Comparison of ENCODE assay signal across 9 cellular contexts in genomic region chr10:132446661-132447445, GRCh38. TPM values are rescaled to one million over a fixed set of nuclear protein-coding genes. Genes with fewer than 3 reads are reported as not detected.
DNase-seq lines count a peak whose midpoint lies in the region; ATAC-seq and TF ChIP-seq lines count a peak whose summit lies in the region.
"Had no signal": no experiment of that assay in that cellular context is flagged by ENCODE, and none has a peak within 500 bp of the region (broad histone marks: within the 10 kb centered on the region; RNA-seq: fewer than 3 reads in every experiment).

No MANE protein-coding gene starts in this region.

- whole genome bisulfite sequencing in transverse colon (ENCODE audit: low coverage in 1 of 2), 2 donors, result 29 to 40% methylated on average over 1 to 17 of the region's 17 CpGs

- in situ Hi-C loops in transverse colon (cut with MboI; ENCODE audit: low pct_ligation_motif_present in 1 of 4, low pct_unique_long_range_greater_than_20kb in 1 of 4, low sequenced_read_pairs in 3 of 4), result no loop called here

- no peaks in the 10 kb centered on the region for H3K36me3 ChIP-seq in duodenal mucosa (ENCODE audit: control insufficient read depth in 1 of 2, insufficient read depth in 2 of 2, low read length in 2 of 2)
- no peaks in the 10 kb centered on the region for H3K36me3 ChIP-seq in transverse colon
- H3K36me3 ChIP-seq: SJSA1 had no signal

- H3K27me3 ChIP-seq in duodenal mucosa (ENCODE audit: control insufficient read depth in 1 of 2, insufficient read depth in 2 of 2, low read length in 2 of 2), result no peaks in the 10 kb centered on the region
- no peaks in the 10 kb centered on the region for H3K27me3 ChIP-seq in transverse colon
- H3K27me3 ChIP-seq: SJSA1 had no signal

- H3K9me3 ChIP-seq in duodenal mucosa (ENCODE audit: control insufficient read depth in 1 of 2, low read length in 2 of 2), result no peaks in the 10 kb centered on the region
- H3K9me3 ChIP-seq in transverse colon, result no peaks in the 10 kb centered on the region
- H3K9me3 ChIP-seq: SJSA1 had no signal

- H3K9me3 Mint-ChIP-seq in nephron, result no peaks in the 10 kb centered on the region

- no peak overlapping the region for H3K4me3 Mint-ChIP-seq in nephron

- H3K4me3 ChIP-seq in duodenal mucosa (ENCODE audit: low read depth in 1 of 2, low read length in 2 of 2), result peak overlapping the region in 1 of 2 donors; percentile 32
- H3K4me3 ChIP-seq in transverse colon, result peak overlapping the region in 2 of 4 donors; percentile 15 to 21
- H3K4me3 ChIP-seq: SJSA1 had no signal

- no peaks in the 10 kb centered on the region for H3K36me3 Mint-ChIP-seq in nephron (ENCODE audit: low read depth)

- no peaks in the 10 kb centered on the region for H3K27me3 Mint-ChIP-seq in nephron (ENCODE audit: low read depth)

- peak overlapping the region; percentile 81 to 94 (median 87) for H3K27ac Mint-ChIP-seq in nephron

- peak overlapping the region; percentile 81 for H3K27ac ChIP-seq in duodenal mucosa (ENCODE audit: low read depth, low read length)
- peak overlapping the region; percentile 89 to 97 (median 94) for H3K27ac ChIP-seq in transverse colon

- TF ChIP-seq POLR2A in transverse colon (IDR thresholded peaks at IDR 0.05), result peak; percentile 77

- TF ChIP-seq CTCF in nephron (IDR thresholded peaks at IDR 0.05; ENCODE audit: unreplicated experiment in 3 of 3) (peak; percentile 33 to 56 (median 38)), transverse colon (IDR thresholded peaks at IDR 0.05) (peak; percentile 52 to 96 (median 69))

- H3K4me1 ChIP-seq in duodenal mucosa (ENCODE audit: control insufficient read depth in 1 of 2, insufficient read depth in 2 of 2, low read length in 2 of 2) (peaks cover 32 to 33% of the 10 kb centered on the region in 2 donors), transverse colon (peaks cover 29 to 37% (median 35%) of the 10 kb centered on the region in 4 donors)

- H3K9ac ChIP-seq in duodenal mucosa (ENCODE audit: low read depth in 1 of 2, low read length in 2 of 2), result peak overlapping the region; percentile 59 to 75

- peak; percentile 67 for ATAC-seq in GM21723 (IDR thresholded peaks at IDR 0.05; ENCODE audit: unreplicated experiment)

- intact Hi-C loops in transverse colon (cut with DNase I; ENCODE audit: low total_unique reads), result no loop called here

- peaks cover 28% of the 10 kb centered on the region for H3K4me1 Mint-ChIP-seq in nephron

- DNase-seq in CMK (ENCODE audit: low read depth), result peak; percentile 80
- peak; percentile 94 for DNase-seq in NCI-H1436 (lab: John Stamatoyannopoulos, UW)
- peak; percentile 58 for DNase-seq in activated CD4-positive, CD25-positive, alpha-beta regulatory T cell treated with anti-CD3 and anti-CD28 coated beads, Interleukin-2, amount 50 U/mL, for 72 hours
- peak; percentile 90 for DNase-seq in transverse colon
- DNase-seq in NCI-H1930 (lab: John Stamatoyannopoulos, UW), result no peak

- no peak for TF ChIP-seq EP300 in transverse colon (IDR thresholded peaks at IDR 0.05; ENCODE audit: low read depth)

RNA-seq across cellular contexts. Expression of gene PWWP2B, which starts 49.9 kb away (rescaled TPM):
- total RNA-seq in transverse colon, result 100 to 1,000 TPM in 1 of 4 donors, 10 to 100 TPM in 3; 45.9 to 129 (median 61.2) TPM

Comparison
In these comparisons a context has a peak if more than half of its experiments do, and no peak if none do; other contexts are left out.
1. DNase-seq: peak in CMK (single experiment), NCI-H1436 (single experiment), activated CD4-positive, CD25-positive, alpha-beta regulatory T cell treated with anti-CD3 and anti-CD28 coated beads, Interleukin-2, amount 50 U/mL, for 72 hours (single experiment) and transverse colon (single experiment); none in NCI-H1930 (0 of 2).